ENCODE assay signal across 1 cellular context in the genomic region with DNA sequence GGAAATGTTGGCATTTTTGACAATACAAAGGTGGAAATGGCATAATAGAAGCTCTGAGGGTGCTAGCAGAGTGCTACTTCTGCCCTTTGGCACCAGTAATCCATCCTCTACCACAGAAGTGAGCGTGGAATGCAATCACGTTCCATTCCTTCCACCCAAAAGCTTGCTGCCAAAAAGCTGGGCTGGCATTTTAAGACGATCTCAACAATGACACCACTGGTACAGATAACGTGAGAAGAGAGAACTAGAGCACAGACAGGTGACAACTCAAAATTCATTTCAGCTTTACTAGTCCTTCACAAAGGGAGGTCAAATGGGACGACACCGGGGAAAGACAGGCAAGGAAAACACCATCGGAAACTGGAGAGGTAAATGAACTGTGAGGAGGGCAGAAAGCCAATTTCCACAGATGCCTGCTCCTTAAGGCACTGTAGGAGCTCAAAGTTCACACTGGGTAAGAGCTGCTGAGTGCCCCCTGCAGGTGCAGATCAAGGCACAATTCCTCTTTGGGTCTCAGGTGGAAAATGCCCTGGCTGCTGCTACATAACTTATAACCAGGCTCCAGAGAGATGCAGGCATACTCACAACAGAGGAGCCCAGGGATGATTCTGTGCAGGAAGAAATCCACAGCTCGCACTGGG.
TF ChIP-seq lines count a peak whose summit lies in the region.

No MANE protein-coding gene starts in this region.

TF ChIP-seq in HEK293, 187 proteins besides CTCF, POLR2A, EP300 and RAD21 (continued from another document):
- no peak for TF ChIP-seq BCL6B (tag by site-specific recombination; IDR thresholded peaks at IDR 0.05)
- TF ChIP-seq ZNF548 (tag by site-specific recombination; IDR thresholded peaks at IDR 0.05) = no peak
- peak; percentile 40; the same call in 1 of the 2 replicates for TF ChIP-seq GLIS1 (tag by site-specific recombination; IDR thresholded peaks at IDR 0.05)
- TF ChIP-seq ZNF175 (tag by site-specific recombination; IDR thresholded peaks at IDR 0.05) = no peak
- no peak for TF ChIP-seq SCRT2 (tag by site-specific recombination; IDR thresholded peaks at IDR 0.05)
- no peak for TF ChIP-seq KLF8 (tag by site-specific recombination; IDR thresholded peaks at IDR 0.05)
- 0 out of 2 replicates have a peak, but pooled peaks have one; percentile 51 for TF ChIP-seq ZNF600 (tag by site-specific recombination; IDR thresholded peaks at IDR 0.05)
- TF ChIP-seq, protein P1, sequence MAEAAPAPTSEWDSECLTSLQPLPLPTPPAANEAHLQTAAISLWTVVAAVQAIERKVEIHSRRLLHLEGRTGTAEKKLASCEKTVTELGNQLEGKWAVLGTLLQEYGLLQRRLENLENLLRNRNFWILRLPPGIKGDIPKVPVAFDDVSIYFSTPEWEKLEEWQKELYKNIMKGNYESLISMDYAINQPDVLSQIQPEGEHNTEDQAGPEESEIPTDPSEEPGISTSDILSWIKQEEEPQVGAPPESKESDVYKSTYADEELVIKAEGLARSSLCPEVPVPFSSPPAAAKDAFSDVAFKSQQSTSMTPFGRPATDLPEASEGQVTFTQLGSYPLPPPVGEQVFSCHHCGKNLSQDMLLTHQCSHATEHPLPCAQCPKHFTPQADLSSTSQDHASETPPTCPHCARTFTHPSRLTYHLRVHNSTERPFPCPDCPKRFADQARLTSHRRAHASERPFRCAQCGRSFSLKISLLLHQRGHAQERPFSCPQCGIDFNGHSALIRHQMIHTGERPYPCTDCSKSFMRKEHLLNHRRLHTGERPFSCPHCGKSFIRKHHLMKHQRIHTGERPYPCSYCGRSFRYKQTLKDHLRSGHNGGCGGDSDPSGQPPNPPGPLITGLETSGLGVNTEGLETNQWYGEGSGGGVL (tag by site-specific recombination; IDR thresholded peaks at IDR 0.05) = no peak
- no peak for TF ChIP-seq ZNF169 (tag by site-specific recombination; IDR thresholded peaks at IDR 0.05)
- TF ChIP-seq, protein P2, sequence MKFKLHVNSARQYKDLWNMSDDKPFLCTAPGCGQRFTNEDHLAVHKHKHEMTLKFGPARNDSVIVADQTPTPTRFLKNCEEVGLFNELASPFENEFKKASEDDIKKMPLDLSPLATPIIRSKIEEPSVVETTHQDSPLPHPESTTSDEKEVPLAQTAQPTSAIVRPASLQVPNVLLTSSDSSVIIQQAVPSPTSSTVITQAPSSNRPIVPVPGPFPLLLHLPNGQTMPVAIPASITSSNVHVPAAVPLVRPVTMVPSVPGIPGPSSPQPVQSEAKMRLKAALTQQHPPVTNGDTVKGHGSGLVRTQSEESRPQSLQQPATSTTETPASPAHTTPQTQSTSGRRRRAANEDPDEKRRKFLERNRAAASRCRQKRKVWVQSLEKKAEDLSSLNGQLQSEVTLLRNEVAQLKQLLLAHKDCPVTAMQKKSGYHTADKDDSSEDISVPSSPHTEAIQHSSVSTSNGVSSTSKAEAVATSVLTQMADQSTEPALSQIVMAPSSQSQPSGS (tag by site-specific recombination; IDR thresholded peaks at IDR 0.05; ENCODE audit: low read depth) = no peak
- TF ChIP-seq ZBTB8A (tag by site-specific recombination; IDR thresholded peaks at IDR 0.05) = no peak
- TF ChIP-seq ZNF48 (tag by site-specific recombination; IDR thresholded peaks at IDR 0.05) = no peak
- no peak for TF ChIP-seq ZNF426 (tag by site-specific recombination; IDR thresholded peaks at IDR 0.05)
- TF ChIP-seq ZNF266 (tag by site-specific recombination; IDR thresholded peaks at IDR 0.05; ENCODE audit: low read depth) = no peak
- no peak for TF ChIP-seq ZNF248 (tag by site-specific recombination; IDR thresholded peaks at IDR 0.05)
- no peak for TF ChIP-seq ZBTB20 (tag by site-specific recombination; IDR thresholded peaks at IDR 0.05)
- no peak for TF ChIP-seq KLF1 (tag by site-specific recombination; IDR thresholded peaks at IDR 0.05)
- no peak for TF ChIP-seq ZNF624 (tag by site-specific recombination; IDR thresholded peaks at IDR 0.05)
- no peak for TF ChIP-seq ZNF837 (tag by site-specific recombination; IDR thresholded peaks at IDR 0.05)
- TF ChIP-seq ZFP3 (tag by site-specific recombination; IDR thresholded peaks at IDR 0.05; ENCODE audit: low read depth) = no peak
- TF ChIP-seq, protein P3, sequence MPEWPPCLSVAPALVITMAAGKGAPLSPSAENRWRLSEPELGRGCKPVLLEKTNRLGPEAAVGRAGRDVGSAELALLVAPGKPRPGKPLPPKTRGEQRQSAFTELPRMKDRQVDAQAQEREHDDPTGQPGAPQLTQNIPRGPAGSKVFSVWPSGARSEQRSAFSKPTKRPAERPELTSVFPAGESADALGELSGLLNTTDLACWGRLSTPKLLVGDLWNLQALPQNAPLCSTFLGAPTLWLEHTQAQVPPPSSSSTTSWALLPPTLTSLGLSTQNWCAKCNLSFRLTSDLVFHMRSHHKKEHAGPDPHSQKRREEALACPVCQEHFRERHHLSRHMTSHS (tag by site-specific recombination; IDR thresholded peaks at IDR 0.05) = no peak
- TF ChIP-seq ZSCAN23 (tag by site-specific recombination; IDR thresholded peaks at IDR 0.05) = no peak
- TF ChIP-seq ZNF521 (tag by site-specific recombination; IDR thresholded peaks at IDR 0.05) = no peak
- TF ChIP-seq GLIS2 (tag by site-specific recombination; IDR thresholded peaks at IDR 0.05) = no peak
- TF ChIP-seq ZNF214 (tag by site-specific recombination; IDR thresholded peaks at IDR 0.05; ENCODE audit: borderline replicate concordance) = no peak
- TF ChIP-seq ZNF354C (tag by site-specific recombination; IDR thresholded peaks at IDR 0.05; ENCODE audit: borderline replicate concordance, low read depth) = no peak
- no peak for TF ChIP-seq ZNF664 (tag by site-specific recombination; IDR thresholded peaks at IDR 0.05)
- TF ChIP-seq PRDM2 (tag by site-specific recombination; IDR thresholded peaks at IDR 0.05; ENCODE audit: borderline replicate concordance) = no peak
- TF ChIP-seq ZNF555 (tag by site-specific recombination; conservative IDR thresholded peaks at IDR 0.05) = no peak
- no peak for TF ChIP-seq KLF10 (tag by site-specific recombination; IDR thresholded peaks at IDR 0.05)
- no peak for TF ChIP-seq ZNF449 (tag by site-specific recombination; IDR thresholded peaks at IDR 0.05)
- TF ChIP-seq, protein P4, sequence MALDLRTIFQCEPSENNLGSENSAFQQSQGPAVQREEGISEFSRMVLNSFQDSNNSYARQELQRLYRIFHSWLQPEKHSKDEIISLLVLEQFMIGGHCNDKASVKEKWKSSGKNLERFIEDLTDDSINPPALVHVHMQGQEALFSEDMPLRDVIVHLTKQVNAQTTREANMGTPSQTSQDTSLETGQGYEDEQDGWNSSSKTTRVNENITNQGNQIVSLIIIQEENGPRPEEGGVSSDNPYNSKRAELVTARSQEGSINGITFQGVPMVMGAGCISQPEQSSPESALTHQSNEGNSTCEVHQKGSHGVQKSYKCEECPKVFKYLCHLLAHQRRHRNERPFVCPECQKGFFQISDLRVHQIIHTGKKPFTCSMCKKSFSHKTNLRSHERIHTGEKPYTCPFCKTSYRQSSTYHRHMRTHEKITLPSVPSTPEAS (tag by site-specific recombination; IDR thresholded peaks at IDR 0.05) = no peak
